33 cellular contexts compared by ENCODE assay signal in genomic region chr7:129557686-129558481, GRCh38. TPM values are rescaled to one million over a fixed set of nuclear protein-coding genes. Genes with fewer than 3 reads are reported as not detected.
DNase-seq lines count a peak whose midpoint lies in the region; ATAC-seq, FAIRE-seq and TF ChIP-seq lines count a peak whose summit lies in the region.
"Had no signal": no experiment of that assay in that cellular context is flagged by ENCODE, and none has a peak within 500 bp of the region (broad histone marks: within the 10 kb centered on the region; RNA-seq: fewer than 3 reads in every experiment).

No MANE protein-coding gene starts in this region.

- no peak for TF ChIP-seq RAD21 in H1 (IDR thresholded peaks at IDR 0.05 in 1 of 2, conservative IDR thresholded peaks at IDR 0.05 in 1 of 2; ENCODE audit: low read depth in 2 of 2, low read length in 2 of 2)

- no peak for TF ChIP-seq EP300 in H1 (IDR thresholded peaks at IDR 0.05; ENCODE audit: borderline replicate concordance in 1 of 2, low read depth in 2 of 2, low read length in 2 of 2)

- 45% methylated on average over 11 of the region's 11 CpGs; no CpG with 5 or more reads in 1 of the 2 experiments for WGBS in H1 (ENCODE audit: extremely low coverage in 1 of 2, insufficient coverage in 1 of 2, insufficient read length in 1 of 2, insufficient replicate concordance in 2 of 2, low coverage in 1 of 2, low lambda C conversion rate in 2 of 2, missing lambda C conversion rate in 1 of 2), 2 experiments

- peaks cover 0 to 3% of the 10 kb centered on the region in 2 donors for H3K27me3 Mint-ChIP-seq in natural killer cell treated with Interleukin-12 subunit alpha and Interleukin-12 subunit beta and Interleukin-15 and Interleukin-18, amount 100 ng/mL, for 72 hours

- POLR2A ChIA-PET in H1 (lab: Charles Lee; ENCODE audit: partially characterized antibody) = no interaction called here

- no peaks in the 10 kb centered on the region for H3K9me3 ChIP-seq in H1 (ENCODE audit: insufficient read depth in 2 of 2, low read depth in 1 of 2, low read length in 1 of 2)
- H3K9me3 ChIP-seq: A549, prostate gland, sigmoid colon, stomach had no signal

- no peaks in the 10 kb centered on the region for H3K79me2 ChIP-seq in H1 (ENCODE audit: control insufficient read depth in 1 of 2, insufficient read depth in 2 of 2, low read length in 2 of 2)

- no peak overlapping the region for H3K56ac ChIP-seq in H1 (replicated peaks; ENCODE audit: insufficient read length, low read depth, low read length)

- H3K4me1 Mint-ChIP-seq in natural killer cell treated with Interleukin-12 subunit alpha and Interleukin-12 subunit beta and Interleukin-15 and Interleukin-18, amount 100 ng/mL, for 72 hours (ENCODE audit: low read depth in 2 of 2) = peaks cover 6 to 8% of the 10 kb centered on the region in 2 donors
- H3K4me1 Mint-ChIP-seq: mesothelial cell of epicardium had no signal

- H4K5ac ChIP-seq in H1 (ENCODE audit: insufficient read length, low read depth, low read length) = no peak overlapping the region

- no peak overlapping the region for H3K4me3 Mint-ChIP-seq in natural killer cell treated with Interleukin-12 subunit alpha and Interleukin-12 subunit beta and Interleukin-15 and Interleukin-18, amount 100 ng/mL, for 72 hours
- H3K4me3 Mint-ChIP-seq: CD4-positive, alpha-beta memory T cell; mesothelial cell of epicardium; naive B cell had no signal

- DNase-seq in activated effector memory CD4-positive, alpha-beta T cell treated with anti-CD3 and anti-CD28 coated beads, Interleukin-2, amount 50 U/mL, for 16 hours = peak; percentile 10
- no peak for DNase-seq in activated effector memory CD4-positive, alpha-beta T cell treated with Interleukin-2 at 50 U/mL for 16 hours
- DNase-seq in NCI-H510A treated with DMSO at 0.1 percent for 48 hours (lab: John Stamatoyannopoulos, UW) (peak; percentile 19), H1 (ENCODE audit: low read depth in 1 of 2, low spot score in 2 of 2) (no peak), Right ventricle myocardium superior (no peak)
- DNase-seq in natural killer cell treated with Interleukin-12 subunit alpha and Interleukin-12 subunit beta and Interleukin-15 and Interleukin-18, amount 100 ng/mL, for 72 hours (ENCODE audit: low spot score) = no peak
- DNase-seq: activated naive CD4-positive, alpha-beta T cell; activated T-cell treated with anti-CD3 and anti-CD28 coated beads, Interleukin-2, amount 50 U/mL, for 48 hours; CD4-positive, alpha-beta memory T cell; central memory CD4-positive, alpha-beta T cell; glutamatergic neuron; IMR-90; left ventricle myocardium superior; naive B cell; NCI-H187 treated with DMSO at 0.1 percent for 48 hours; NCI-H82; OCI-M1; sigmoid colon; stimulated activated CD4-positive, alpha-beta T cell treated with anti-CD3 and anti-CD28 coated beads, Interleukin-12 subunit alpha, Interleukin-12 subunit beta, amount 100 ng/mL, for 4 hours; stimulated activated CD4-positive, alpha-beta T cell treated with anti-CD3 and anti-CD28 coated beads, Interleukin-4, amount 100 ng/mL, for 1 hour; stomach; T-helper 1 cell had no signal

- no peak for TF ChIP-seq CTCF in H1 (IDR thresholded peaks at IDR 0.05; ENCODE audit: control extremely low read depth in 1 of 3, insufficient read depth in 1 of 3, low read depth in 1 of 3, low read length in 3 of 3)

- no peak overlapping the region for H3K14ac ChIP-seq in H1 (ENCODE audit: insufficient read length)

- intact Hi-C loops in Right ventricle myocardium superior (cut with DNase I) = no loop called here

- no peak overlapping the region for H4K91ac ChIP-seq in H1 (replicated peaks; ENCODE audit: insufficient read length, low read length)

- no peaks in the 10 kb centered on the region; the same call in 1 of the 2 replicates for H3K23me2 ChIP-seq in H1 (ENCODE audit: low read depth, low read length)

- no peaks in the 10 kb centered on the region for H3K36me3 Mint-ChIP-seq in natural killer cell treated with Interleukin-12 subunit alpha and Interleukin-12 subunit beta and Interleukin-15 and Interleukin-18, amount 100 ng/mL, for 72 hours
- H3K36me3 Mint-ChIP-seq: CD4-positive, alpha-beta memory T cell; mesothelial cell of epicardium; naive B cell had no signal

- peak overlapping the region; percentile 86; the same call in 1 of the 2 replicates for H4K8ac ChIP-seq in H1 (ENCODE audit: extremely low read depth, insufficient read depth, low read length)

- peaks cover 0 to 3% (median 0%) of the 10 kb centered on the region in 4 experiments; a peak in 1 of 7 replicates for H3K27me3 ChIP-seq in H1 (replicated peaks in 1 of 4; ENCODE audit: control insufficient read depth in 3 of 4, extremely low read depth in 1 of 4, insufficient read depth in 3 of 4, low read length in 3 of 4)
- H3K27me3 ChIP-seq: stomach had no signal

- H3K4me3 ChIP-seq in H1 (ENCODE audit: extremely low read depth in 1 of 4, insufficient read depth in 2 of 4, low read depth in 3 of 4, low read length in 4 of 4) = no peak overlapping the region
- H3K4me3 ChIP-seq: A549, prostate gland, sigmoid colon, SK-N-MC, stomach had no signal

- no peak overlapping the region for H3K27ac Mint-ChIP-seq in natural killer cell treated with Interleukin-12 subunit alpha and Interleukin-12 subunit beta and Interleukin-15 and Interleukin-18, amount 100 ng/mL, for 72 hours
- H3K27ac Mint-ChIP-seq: CD4-positive, alpha-beta memory T cell; mesothelial cell of epicardium; naive B cell had no signal

- no peaks in the 10 kb centered on the region for H3K36me3 ChIP-seq in H1 (ENCODE audit: control insufficient read depth in 2 of 4, insufficient read depth in 4 of 4, low read length in 3 of 4)
- H3K36me3 ChIP-seq: prostate gland, sigmoid colon, stomach had no signal

- H2AK5ac ChIP-seq in H1 (ENCODE audit: low read depth, low read length) = no peak overlapping the region

- H3K9me3 Mint-ChIP-seq in natural killer cell treated with Interleukin-12 subunit alpha and Interleukin-12 subunit beta and Interleukin-15 and Interleukin-18, amount 100 ng/mL, for 72 hours = no peaks in the 10 kb centered on the region
- H3K9me3 Mint-ChIP-seq: CD4-positive, alpha-beta memory T cell; mesothelial cell of epicardium; naive B cell had no signal

- peak overlapping the region; percentile 23 to 24; a peak in 3 of 4 replicates for H3K4me2 ChIP-seq in H1 (ENCODE audit: insufficient read depth in 1 of 2, low read depth in 2 of 2, low read length in 2 of 2)
- H3K4me2 ChIP-seq: A549 had no signal

- H3K23ac ChIP-seq in H1 (ENCODE audit: insufficient read length) = no peak overlapping the region

- H3K4me1 ChIP-seq in H1 (replicated peaks in 1 of 4; ENCODE audit: control insufficient read depth in 3 of 4, insufficient read depth in 4 of 4, low read length in 3 of 4) = peaks cover 0 to 11% (median 6%) of the 10 kb centered on the region in 4 experiments; a peak in 4 of 7 replicates
- H3K4me1 ChIP-seq: prostate gland, sigmoid colon had no signal

- H2BK12ac ChIP-seq in H1 (ENCODE audit: low read depth, low read length) = peak overlapping the region; percentile 80

- ATAC-seq in natural killer cell treated with Interleukin-12 subunit alpha and Interleukin-12 subunit beta and Interleukin-15 and Interleukin-18, amount 100 ng/mL, for 72 hours = no peak
- ATAC-seq in HG03571 (IDR thresholded peaks at IDR 0.05; ENCODE audit: unreplicated experiment) (no peak), Right ventricle myocardium superior (ENCODE audit: poor library complexity) (no peak), HG02759 (IDR thresholded peaks at IDR 0.05; ENCODE audit: unreplicated experiment) (no peak)
- ATAC-seq: HCT116, left ventricle myocardium superior had no signal

- no peak for TF ChIP-seq POLR2A in H1 (IDR thresholded peaks at IDR 0.05; ENCODE audit: control extremely low read depth in 1 of 2, low read depth in 2 of 2, low read length in 2 of 2)

- no peak for FAIRE-seq in H1 (lab: Jason Lieb, UNC)
- FAIRE-seq: A549, GM19239, keratinocyte, urothelium cell line had no signal

- no peak overlapping the region for H2AFZ ChIP-seq in H1 (ENCODE audit: low read length)

- H2BK5ac ChIP-seq in H1 (ENCODE audit: low read depth, low read length) = peak overlapping the region; percentile 73; the same call in 1 of the 2 replicates

- H4K20me1 ChIP-seq in H1 (replicated peaks in 1 of 2; ENCODE audit: control insufficient read depth in 1 of 2, insufficient read depth in 2 of 2, low read length in 2 of 2) = no peaks in the 10 kb centered on the region

- H3K9ac ChIP-seq in H1 (replicated peaks in 1 of 4; ENCODE audit: extremely low read depth in 1 of 4, low read depth in 3 of 4, low read length in 3 of 4) = no peak overlapping the region

- H3K18ac ChIP-seq in H1 (ENCODE audit: extremely low read depth, low read length) = peak overlapping the region; percentile 78; the same call in 1 of the 2 replicates

- H2BK120ac ChIP-seq in H1 (replicated peaks; ENCODE audit: low read depth, low read length) = no peak overlapping the region

- H3K27ac ChIP-seq in H1 (ENCODE audit: low read depth, low read length) = no peak overlapping the region
- H3K27ac ChIP-seq: A549, prostate gland, sigmoid colon, SK-N-MC, stomach had no signal

- no peak overlapping the region for H3K4ac ChIP-seq in H1 (replicated peaks; ENCODE audit: insufficient read length, low read depth, low read length)

- H2BK20ac ChIP-seq in H1 (ENCODE audit: low read length) = no peak overlapping the region; the same call in 1 of the 2 replicates

- H3K79me1 ChIP-seq in H1 (ENCODE audit: low read depth, low read length) = no peaks in the 10 kb centered on the region

- H2BK15ac ChIP-seq in H1 (ENCODE audit: low read length) = 0 out of 2 replicates have a peak overlapping the region, but pooled peaks have one; percentile 81

- CTCF ChIA-PET in H1 (lab: Charles Lee; ENCODE audit: partially characterized antibody) = interaction anchor here (0.7 to 2.1 kb wide), 5 partner anchors 11 to 272 kb away, joined by 3 to 6 read pairs (median 4); no protein-coding TSS in a partner anchor

RNA-seq across cellular contexts. Expression of gene NRF1, which starts 53.6 kb away (rescaled TPM):
- 16.7 and 21.4 TPM in 2 replicates for total RNA-seq in H1 (2021; fragmentation: NEBNext Ultra II Directional; extraction: Animal tissue kit (Norgen Biotek cat#: 25700))
- 17.7 and 18.2 TPM in 2 replicates for polyA plus RNA-seq in H1 (2011; rRNA removed)
- 18.9 TPM for polyA plus RNA-seq in H1 (2011; cell fraction: cytosol; rRNA removed)
- 27.0 TPM for polyA plus RNA-seq in H1 (2011; cell fraction: nucleus; rRNA removed)
- polyA plus RNA-seq in H1 (2012, experiment 1 of 2) = 12.4 to 17.7 TPM (median 16.5 TPM) in 4 replicates
- 8.7 TPM for polyA plus RNA-seq in H1 (2012, experiment 2 of 2)
- polyA plus RNA-seq in H1 (2013, experiment 1 of 2) = 7.2 TPM
- 7.3 TPM for polyA plus RNA-seq in H1 (2013, experiment 2 of 2)
- polyA minus RNA-seq in H1 (2011; rRNA and poly(A)+ RNA removed) = 62.8 and 78.0 TPM in 2 replicates
- polyA minus RNA-seq in H1 (2011; cell fraction: cytosol; rRNA and poly(A)+ RNA removed) = 21.5 TPM
- polyA minus RNA-seq in H1 (2011; cell fraction: nucleus; rRNA and poly(A)+ RNA removed) = 55.4 TPM
- total RNA-seq in natural killer cell treated with Interleukin-12 subunit alpha and Interleukin-12 subunit beta and Interleukin-15 and Interleukin-18, amount 100 ng/mL, for 72 hours = 10 to 100 TPM; 27.6 to 31.9 TPM
- total RNA-seq in Right ventricle myocardium superior = 9.0 TPM

RNA-seq across cellular contexts. Expression of gene SMKR1, which starts 55.6 kb away (rescaled TPM):
- 0.39 and 1.2 TPM in 2 replicates for total RNA-seq in H1 (2021; fragmentation: NEBNext Ultra II Directional; extraction: Animal tissue kit (Norgen Biotek cat#: 25700))
- 0.31 and 1.6 TPM in 2 replicates for polyA plus RNA-seq in H1 (2011; rRNA removed)
- polyA plus RNA-seq in H1 (2011; cell fraction: cytosol; rRNA removed) = 0.92 TPM
- polyA plus RNA-seq in H1 (2011; cell fraction: nucleus; rRNA removed) = not detected
- 0.71 to 1.7 TPM (median 0.97 TPM) in 4 replicates for polyA plus RNA-seq in H1 (2012, experiment 1 of 2)
- polyA plus RNA-seq in H1 (2012, experiment 2 of 2) = 0.76 TPM
- polyA plus RNA-seq in H1 (2013, experiment 1 of 2) = 0.77 TPM
- 0.53 TPM for polyA plus RNA-seq in H1 (2013, experiment 2 of 2)
- polyA minus RNA-seq in H1 (2011; rRNA and poly(A)+ RNA removed) = 0.22 TPM in 1 of 2 replicates, not detected in the other
- not detected for polyA minus RNA-seq in H1 (2011; cell fraction: cytosol; rRNA and poly(A)+ RNA removed)
- polyA minus RNA-seq in H1 (2011; cell fraction: nucleus; rRNA and poly(A)+ RNA removed) = not detected
- total RNA-seq in natural killer cell treated with Interleukin-12 subunit alpha and Interleukin-12 subunit beta and Interleukin-15 and Interleukin-18, amount 100 ng/mL, for 72 hours = 1 to 10 TPM; 2.1 to 3.6 TPM
- total RNA-seq in Right ventricle myocardium superior = not detected
- total RNA-seq: fibroblast of villous mesenchyme, IMR-90, left ventricle myocardium superior, sigmoid colon, stomach had no signal

Comparison
In these comparisons a context has a peak if more than half of its experiments do, and no peak if none do; other contexts are left out.
1. DNase-seq: peak in activated effector memory CD4-positive, alpha-beta T cell treated with anti-CD3 and anti-CD28 coated beads, Interleukin-2, amount 50 U/mL, for 16 hours (single experiment) and NCI-H510A treated with DMSO at 0.1 percent for 48 hours (single experiment); none in activated effector memory CD4-positive, alpha-beta T cell treated with Interleukin-2 at 50 U/mL for 16 hours (single experiment), H1 (0 of 2), natural killer cell treated with Interleukin-12 subunit alpha and Interleukin-12 subunit beta and Interleukin-15 and Interleukin-18, amount 100 ng/mL, for 72 hours (single experiment) and Right ventricle myocardium superior (single experiment).